25 cellular contexts compared by ENCODE assay signal in genomic region chr5:36337592-36337991, GRCh38. TPM values are rescaled to one million over a fixed set of nuclear protein-coding genes. Genes with fewer than 3 reads are reported as not detected.
"Had no signal": no experiment of that assay in that cellular context is flagged by ENCODE, and none has a peak within 500 bp of the region (broad histone marks: within the 10 kb centered on the region; RNA-seq: fewer than 3 reads in every experiment).

No MANE protein-coding gene starts in this region.

- H3K4me1 ChIP-seq: heart right ventricle, left ventricle myocardium inferior, prostate gland, tibial nerve, uterus had no signal

- H3K9me3 ChIP-seq: left ventricle myocardium inferior, ovary, prostate gland, tibial nerve, uterus had no signal

- ATAC-seq: heart right ventricle; naive thymus-derived CD4-positive, alpha-beta T cell; sciatic nerve; stimulated activated naive B cell treated with anti-CD40 and anti-IgM and Interleukin-4, amounts not matched to agents 10 μg/mL and 1 μg/mL and 100 μg/mL, for 72 hours had no signal

- H3K9me3 Mint-ChIP-seq: natural killer cell treated with Interleukin-12 subunit alpha and Interleukin-12 subunit beta and Interleukin-15 and Interleukin-18, amount 100 ng/mL, for 72 hours; type B pancreatic cell had no signal

- DNase-seq: heart right ventricle; islet precursor cell; left ventricle myocardium inferior; mesendoderm; naive thymus-derived CD4-positive, alpha-beta T cell; ovary; posterior cingulate gyrus; retina; right cardiac atrium; small intestine; stimulated activated CD4-positive, alpha-beta T cell treated with anti-CD3 and anti-CD28 coated beads, Interleukin-1b, Interleukin-23, amount 100 ng/mL, for 48 hours; stimulated activated CD4-positive, alpha-beta T cell treated with anti-CD3 and anti-CD28 coated beads, Interleukin-2, amount 100 ng/mL, for 48 hours; stimulated activated naive B cell treated with anti-CD40 and anti-IgM and Interleukin-4, amounts not matched to agents 10 μg/mL and 1 μg/mL and 100 μg/mL, for 72 hours; substantia nigra; uterus had no signal

- H3K4me1 Mint-ChIP-seq: naive thymus-derived CD4-positive, alpha-beta T cell; stimulated activated naive B cell treated with anti-CD40 and anti-IgM and Interleukin-4, amounts not matched to agents 10 μg/mL and 1 μg/mL and 100 μg/mL, for 72 hours had no signal

- FAIRE-seq: small intestine had no signal

- H3K27ac Mint-ChIP-seq: mesothelial cell of epicardium; naive thymus-derived CD4-positive, alpha-beta T cell; natural killer cell treated with Interleukin-12 subunit alpha and Interleukin-12 subunit beta and Interleukin-15 and Interleukin-18, amount 100 ng/mL, for 72 hours; stimulated activated naive B cell treated with anti-CD40 and anti-IgM and Interleukin-4, amounts not matched to agents 10 μg/mL and 1 μg/mL and 100 μg/mL, for 72 hours; stimulated activated naive CD8-positive, alpha-beta T cell treated with anti-CD3 and anti-CD28 coated beads, Interleukin-15, Interleukin-2, amounts not matched to agents 100 ng/mL and 50 ng/mL, for 24 hours; type B pancreatic cell had no signal

- H3K36me3 Mint-ChIP-seq: mesothelial cell of epicardium; naive thymus-derived CD4-positive, alpha-beta T cell; natural killer cell treated with Interleukin-12 subunit alpha and Interleukin-12 subunit beta and Interleukin-15 and Interleukin-18, amount 100 ng/mL, for 72 hours; stimulated activated naive B cell treated with anti-CD40 and anti-IgM and Interleukin-4, amounts not matched to agents 10 μg/mL and 1 μg/mL and 100 μg/mL, for 72 hours; type B pancreatic cell had no signal

- H3K27ac ChIP-seq: heart right ventricle, hepatocyte, left ventricle myocardium inferior, ovary, prostate gland, tibial nerve, uterus had no signal

- H3K4me3 ChIP-seq: heart right ventricle, hepatocyte, left ventricle myocardium inferior, lung, ovary, prostate gland, tibial nerve, uterus had no signal

- H3K36me3 ChIP-seq: heart right ventricle, left ventricle myocardium inferior, ovary, prostate gland, tibial nerve, uterus had no signal

- H3K27me3 ChIP-seq: heart right ventricle, hepatocyte, ovary, tibial nerve, uterus had no signal

- H3K4me3 Mint-ChIP-seq: mesothelial cell of epicardium; naive thymus-derived CD4-positive, alpha-beta T cell; natural killer cell treated with Interleukin-12 subunit alpha and Interleukin-12 subunit beta and Interleukin-15 and Interleukin-18, amount 100 ng/mL, for 72 hours; stimulated activated naive B cell treated with anti-CD40 and anti-IgM and Interleukin-4, amounts not matched to agents 10 μg/mL and 1 μg/mL and 100 μg/mL, for 72 hours; stimulated activated naive CD8-positive, alpha-beta T cell treated with anti-CD3 and anti-CD28 coated beads, Interleukin-15, Interleukin-2, amounts not matched to agents 100 ng/mL and 50 ng/mL, for 24 hours; type B pancreatic cell had no signal

- H3K27me3 Mint-ChIP-seq: stimulated activated naive CD8-positive, alpha-beta T cell treated with anti-CD3 and anti-CD28 coated beads, Interleukin-15, Interleukin-2, amounts not matched to agents 100 ng/mL and 50 ng/mL, for 24 hours; type B pancreatic cell had no signal

RNA-seq across cellular contexts. Expression of gene RANBP3L, which starts 35.9 kb away (rescaled TPM):
- total RNA-seq: kidney epithelial cell; naive thymus-derived CD4-positive, alpha-beta T cell; natural killer cell treated with Interleukin-12 subunit alpha and Interleukin-12 subunit beta and Interleukin-15 and Interleukin-18, amount 100 ng/mL, for 72 hours had no signal
- polyA plus RNA-seq: naive thymus-derived CD4-positive, alpha-beta T cell had no signal
